In genomic region chr7:152674860-152675760, GRCh38 we compare ENCODE assay signal across 8 cellular contexts. TPM values are rescaled to one million over a fixed set of nuclear protein-coding genes. Genes with fewer than 3 reads are reported as not detected.
DNase-seq lines count a peak whose midpoint lies in the region; ATAC-seq and TF ChIP-seq lines count a peak whose summit lies in the region.

No MANE protein-coding gene starts in this region.

- CTCF ChIA-PET in PC-9 (lab: Charles Lee), result no interaction called here

- BruUV-seq in PC-9 (replicated peaks; lab: Mats Ljungman, UMichigan), result TSS peak; percentile 68

- peaks cover 18% of the 10 kb centered on the region for H3K36me3 ChIP-seq in HUES48 (ENCODE audit: control insufficient read depth, insufficient read depth, low read length)
- no peaks in the 10 kb centered on the region for H3K36me3 ChIP-seq in PC-9 (ENCODE audit: low read depth)
- H3K36me3 ChIP-seq in mucosa of stomach (ENCODE audit: control insufficient read depth, insufficient read depth, low read length), result no peaks in the 10 kb centered on the region

- H3K4me1 ChIP-seq in HUES48 (ENCODE audit: control insufficient read depth, insufficient read depth, low read length) (peaks cover 4% of the 10 kb centered on the region; the same call in 1 of the 2 replicates), PC-9 (replicated peaks; ENCODE audit: insufficient read depth) (peaks cover 24% of the 10 kb centered on the region), mucosa of stomach (ENCODE audit: control insufficient read depth, insufficient read depth, low read length) (peaks cover 5% of the 10 kb centered on the region)

- H3K27ac ChIP-seq in HUES48 (ENCODE audit: low read depth, low read length), result peak overlapping the region; percentile 91
- peak overlapping the region; percentile 12; the same call in 1 of the 2 replicates for H3K27ac ChIP-seq in PC-9

- peaks cover 56% of the 10 kb centered on the region for H3K79me2 ChIP-seq in PC-9 (ENCODE audit: low read depth)

- DNase-seq in D341Med (ENCODE audit: low spot score) (peak; percentile 56), PC-9 (no peak), cardiac fibroblast (ENCODE audit: low read depth in 2 of 2) (peak; percentile 18 to 48), GDM1 (lab: John Stamatoyannopoulos, UW) (no peak)

- H2AFZ ChIP-seq in PC-9, result peak overlapping the region; percentile 99

- peak overlapping the region; percentile 82 for H3K4me3 ChIP-seq in HUES48 (ENCODE audit: low read depth, low read length)
- H3K4me3 ChIP-seq in PC-9, result peak overlapping the region; percentile 93
- peak overlapping the region; percentile 74 to 91 for H3K4me3 ChIP-seq in cardiac fibroblast (replicated peaks in 1 of 2; ENCODE audit: low read depth in 2 of 2, low read length in 2 of 2)
- peak overlapping the region; percentile 63 for H3K4me3 ChIP-seq in mucosa of stomach (ENCODE audit: low read length)

- TF ChIP-seq CTCF in PC-9 (conservative IDR thresholded peaks at IDR 0.05), result no peak
- no peak for TF ChIP-seq CTCF in cardiac fibroblast (IDR thresholded peaks at IDR 0.05; ENCODE audit: low read depth, low read length)

- H3K9me3 ChIP-seq in HUES48 (ENCODE audit: control insufficient read depth, insufficient read depth, low read length) (no peaks in the 10 kb centered on the region), PC-9 (ENCODE audit: insufficient read depth, low read depth) (no peaks in the 10 kb centered on the region), mucosa of stomach (ENCODE audit: control insufficient read depth, low read length) (no peaks in the 10 kb centered on the region)

- H3K9ac ChIP-seq in HUES48 (ENCODE audit: low read depth, low read length) (peak overlapping the region; percentile 92), mucosa of stomach (ENCODE audit: low read length) (peak overlapping the region; percentile 93)

- peak overlapping the region; percentile 91 for H3K4me2 ChIP-seq in PC-9

- intact Hi-C loops in PC-9 (cut with micrococcal nuclease; ENCODE audit: unreplicated experiment), result loop anchor here (10.0 kb wide), 3 partner anchors 80 to 330 kb away; partner anchors contain the start of genes ACTR3B and KMT2C

- no peaks in the 10 kb centered on the region; the same call in 1 of the 2 replicates for H4K20me1 ChIP-seq in PC-9 (ENCODE audit: insufficient read depth)

- no peaks in the 10 kb centered on the region for H3K9me2 ChIP-seq in PC-9 (ENCODE audit: insufficient read depth)

- no peaks in the 10 kb centered on the region for H3F3A ChIP-seq in PC-9 (ENCODE audit: insufficient read depth, low read depth)

- POLR2A ChIA-PET in PC-9 (lab: Charles Lee; ENCODE audit: unreplicated experiment), result no interaction called here

- ATAC-seq in GM19438 (IDR thresholded peaks at IDR 0.05; ENCODE audit: low read depth, unreplicated experiment), result peak; percentile 25
- ATAC-seq in HG02678 (IDR thresholded peaks at IDR 0.05; ENCODE audit: unreplicated experiment), result no peak

- H3K27me3 ChIP-seq in HUES48 (ENCODE audit: control insufficient read depth, insufficient read depth, low read length), result no peaks in the 10 kb centered on the region
- no peaks in the 10 kb centered on the region for H3K27me3 ChIP-seq in PC-9 (ENCODE audit: insufficient read depth, low read depth)
- H3K27me3 ChIP-seq in mucosa of stomach (ENCODE audit: control insufficient read depth, insufficient read depth, low read length), result no peaks in the 10 kb centered on the region

RNA-seq across cellular contexts. Expression of gene XRCC2, which starts 0.8 kb away (rescaled TPM):
- 21.2 and 25.0 TPM in 2 replicates for total RNA-seq in PC-9 (2021)

Comparison
In these comparisons a context has a peak if more than half of its experiments do, and no peak if none do; other contexts are left out.
1. DNase-seq: peak in D341Med (single experiment) and cardiac fibroblast (2 of 2); none in PC-9 (0 of 2) and GDM1 (single experiment).
2. Peak in every context shown above with its lines, with median percentiles within 50 percentile points of each other: H3K4me3 ChIP-seq.